Comparison of ENCODE assay signal across 9 cellular contexts in the genomic region with DNA sequence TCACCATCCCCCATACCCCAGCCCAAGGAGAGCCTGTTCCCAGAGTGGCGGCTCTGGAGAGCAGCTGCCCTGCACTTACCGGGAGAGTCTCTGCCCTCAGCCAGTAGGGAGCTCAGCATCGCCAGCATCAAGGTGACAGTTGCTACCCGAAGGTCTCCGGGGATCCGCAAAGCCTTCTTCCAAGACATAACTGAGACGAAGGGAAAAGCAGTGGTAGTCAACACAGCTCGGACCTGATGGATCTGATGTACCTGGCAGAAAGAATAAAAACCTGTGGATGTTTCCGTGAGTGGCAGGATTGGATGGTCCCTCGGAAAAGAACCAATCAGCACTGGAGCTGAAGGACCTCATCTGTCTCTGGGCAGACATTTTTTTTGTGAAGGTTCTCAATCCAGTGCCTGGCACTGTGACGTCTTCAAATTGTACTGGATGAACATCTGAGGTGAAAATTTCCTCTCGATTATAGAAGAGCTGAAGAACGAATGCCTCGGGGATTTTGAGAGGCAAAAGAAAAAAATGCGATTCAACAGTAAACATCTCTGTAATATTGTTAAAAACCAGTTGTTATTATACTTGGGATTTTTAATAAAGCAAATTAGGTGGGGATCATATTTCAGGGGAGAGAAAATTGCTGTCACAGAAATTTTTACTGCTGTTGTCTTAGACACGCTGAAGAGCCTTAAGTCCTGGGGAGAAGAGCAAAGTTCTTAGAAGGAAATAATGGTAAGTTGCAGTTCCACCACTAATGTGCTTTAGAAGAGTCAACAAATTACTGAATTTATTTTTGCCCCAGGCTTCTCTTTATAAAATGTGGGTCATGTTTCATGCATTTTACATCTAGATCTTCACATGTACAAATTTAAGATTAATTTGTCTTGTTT. TPM values are rescaled to one million over a fixed set of nuclear protein-coding genes. Genes with fewer than 3 reads are reported as not detected.
A peak's percentile ranks its signal among the peaks of the same experiment; 100 is the strongest.
DNase-seq lines count a peak whose midpoint lies in the region; ATAC-seq and TF ChIP-seq lines count a peak whose summit lies in the region.
"Had no signal": no experiment of that assay in that cellular context is flagged by ENCODE, and none has a peak within 500 bp of the region (broad histone marks: within the 10 kb centered on the region; RNA-seq: fewer than 3 reads in every experiment).

A gene (minus strand): TSS at position 238 of the 881 bp plus-strand sequence. CDS start 50 bp downstream, at position 188.

- DNase-seq in GM03348 (ENCODE audit: low spot score) (peak; percentile 43), IMR-90 (no peak), NCI-H524 treated with DMSO at 0.1 percent for 48 hours (lab: John Stamatoyannopoulos, UW) (no peak)
- DNase-seq in activated CD4-positive, alpha-beta T cell treated with anti-CD3 and anti-CD28 coated beads for 48 hours: peak; percentile 58
- DNase-seq in effector memory CD8-positive, alpha-beta T cell: peak; percentile 51 to 81 (median 55)

- H3K36me3 ChIP-seq in IMR-90 (ENCODE audit: control insufficient read depth, insufficient read depth, low read length): no peaks in the 10 kb centered on the region
- H3K36me3 ChIP-seq in mucosa of rectum (ENCODE audit: control insufficient read depth in 2 of 2, insufficient read depth in 2 of 2, low read length in 2 of 2): no peaks in the 10 kb centered on the region
- no peaks in the 10 kb centered on the region for H3K36me3 ChIP-seq in urinary bladder (ENCODE audit: insufficient read depth)
- H3K36me3 ChIP-seq: tibial artery had no signal

- dilution Hi-C loops in IMR-90 (cut with HindIII; ENCODE audit: low sequenced_read_pairs, unreplicated experiment): no loop called here

- no TSS peak for BruUV-seq in IMR-90 (replicated peaks; lab: Mats Ljungman, UMichigan)

- no peak within 1 kb of the TSS for H2BK5ac ChIP-seq in IMR-90 (ENCODE audit: low read depth, low read length, poor library complexity, severe bottlenecking)

- H3K9me3 ChIP-seq in IMR-90 (ENCODE audit: control insufficient read depth, insufficient read depth, low read length) (no peaks in the 10 kb centered on the region), mucosa of rectum (ENCODE audit: control insufficient read depth in 2 of 2, low read length in 2 of 2) (no peaks in the 10 kb centered on the region)
- H3K9me3 ChIP-seq: tibial artery had no signal

- no peak within 1 kb of the TSS for H2BK20ac ChIP-seq in IMR-90 (ENCODE audit: low read depth, low read length)

- no peak within 1 kb of the TSS for H3K14ac ChIP-seq in IMR-90 (replicated peaks; ENCODE audit: low read depth, low read length)

- ATAC-seq in GM21367 (IDR thresholded peaks at IDR 0.05; ENCODE audit: unreplicated experiment): peak; percentile 64
- ATAC-seq in IMR-90 (ENCODE audit: low read depth): no peak
- peak; percentile 66 for ATAC-seq in effector memory CD8-positive, alpha-beta T cell (replicated peaks)

- intact Hi-C loops in IMR-90 (cut with micrococcal nuclease): loop anchor here (10.0 kb wide), 1 partner anchor 198 kb away; no protein-coding TSS in a partner anchor

- H4K8ac ChIP-seq in IMR-90 (ENCODE audit: low read depth in 2 of 2, low read length in 2 of 2): no peak within 1 kb of the TSS

- H3K9me1 ChIP-seq in IMR-90 (ENCODE audit: insufficient read depth, low read length): no peaks in the 10 kb centered on the region

- no peak within 1 kb of the TSS for H2AK5ac ChIP-seq in IMR-90 (ENCODE audit: low read depth, low read length)

- in situ Hi-C loops in IMR-90 (cut with MboI; ENCODE audit: low sequenced_read_pairs): no loop called here

- no peak within 1 kb of the TSS for H2AK9ac ChIP-seq in IMR-90 (replicated peaks; ENCODE audit: low read depth, low read length, poor library complexity)

- peaks cover 30 to 57% of the 10 kb centered on the region in 2 donors for H3K4me1 Mint-ChIP-seq in effector memory CD8-positive, alpha-beta T cell (ENCODE audit: low read depth in 2 of 2)

- no peak within 1 kb of the TSS for H2AFZ ChIP-seq in IMR-90 (replicated peaks; ENCODE audit: low read length, poor library complexity)

- no peak within 1 kb of the TSS for H3K23ac ChIP-seq in IMR-90 (ENCODE audit: low read depth, low read length)

- peak within 1 kb of the TSS; percentile 86 to 90 for H3K4me3 Mint-ChIP-seq in effector memory CD8-positive, alpha-beta T cell

- H4K91ac ChIP-seq in IMR-90 (ENCODE audit: insufficient read depth, low read depth, low read length): no peak within 1 kb of the TSS

- H3K4me2 ChIP-seq in IMR-90 (ENCODE audit: low read depth, low read length): no peak within 1 kb of the TSS

- H3K27me3 ChIP-seq in IMR-90 (ENCODE audit: control insufficient read depth, insufficient read depth, low read length) (no peaks in the 10 kb centered on the region), mucosa of rectum (ENCODE audit: control insufficient read depth in 2 of 2, insufficient read depth in 2 of 2, low read length in 2 of 2) (peaks cover 0 to 13% of the 10 kb centered on the region in 2 donors)
- H3K27me3 ChIP-seq: tibial artery had no signal

- no peak within 1 kb of the TSS for H4K5ac ChIP-seq in IMR-90 (ENCODE audit: low read depth, low read length)

- 10% methylated on average over 2 of the region's 16 CpGs; no CpG with 5 or more reads in 1 of the 2 experiments for WGBS in IMR-90 (ENCODE audit: extremely low coverage in 2 of 2, insufficient read length in 1 of 2), 2 experiments
- WGBS in urinary bladder: 22% methylated on average over 16 of the region's 16 CpGs

- H3K4me3 ChIP-seq in IMR-90 (ENCODE audit: insufficient read depth, low read depth, low read length): no peak within 1 kb of the TSS
- H3K4me3 ChIP-seq in mucosa of rectum (ENCODE audit: low read length in 2 of 2): peak within 1 kb of the TSS; percentile 52 to 57
- H3K4me3 ChIP-seq in urinary bladder (ENCODE audit: low read depth, low read length): peak within 1 kb of the TSS; percentile 8
- H3K4me3 ChIP-seq: tibial artery had no signal

- no peak within 1 kb of the TSS for H2BK15ac ChIP-seq in IMR-90 (ENCODE audit: low read depth, low read length)

- H3K36me3 Mint-ChIP-seq in effector memory CD8-positive, alpha-beta T cell (ENCODE audit: insufficient read depth): peaks cover 36% of the 10 kb centered on the region

- peaks cover 0 to 12% of the 10 kb centered on the region in 2 donors for H3K27me3 Mint-ChIP-seq in effector memory CD8-positive, alpha-beta T cell

- H3K18ac ChIP-seq in IMR-90 (ENCODE audit: low read depth, low read length): no peak within 1 kb of the TSS

- no peak for TF ChIP-seq CTCF in IMR-90 (conservative IDR thresholded peaks at IDR 0.05; ENCODE audit: low read depth, low read length)

- H3K4ac ChIP-seq in IMR-90 (ENCODE audit: low read depth, low read length): no peak within 1 kb of the TSS

- H3K9ac ChIP-seq in IMR-90 (ENCODE audit: low read depth, low read length) (no peak within 1 kb of the TSS), mucosa of rectum (ENCODE audit: low read depth in 1 of 2, low read length in 2 of 2) (peak within 1 kb of the TSS in 1 of 2 donors; percentile 48)

- no peak for TF ChIP-seq RAD21 in IMR-90 (IDR thresholded peaks at IDR 0.05; ENCODE audit: low read length)

- no peak within 1 kb of the TSS for H2BK120ac ChIP-seq in IMR-90 (ENCODE audit: low read depth, low read length)

- CTCF ChIA-PET in IMR-90 (lab: Yijun Ruan, JAX): no interaction called here

- no peak for TF ChIP-seq POLR2A in IMR-90 (IDR thresholded peaks at IDR 0.05; ENCODE audit: low read depth, low read length)

- no peak within 1 kb of the TSS for H3K56ac ChIP-seq in IMR-90 (ENCODE audit: extremely low read depth, insufficient read depth, low read length)

- POLR2A ChIA-PET in IMR-90 (lab: Charles Lee; ENCODE audit: unreplicated experiment): no interaction called here

- no peak within 1 kb of the TSS for H3K27ac ChIP-seq in IMR-90 (ENCODE audit: insufficient read depth, low read length)
- peak within 1 kb of the TSS; percentile 63 to 70 for H3K27ac ChIP-seq in mucosa of rectum (ENCODE audit: low read depth in 2 of 2, low read length in 2 of 2)
- peak within 1 kb of the TSS; percentile 23 for H3K27ac ChIP-seq in urinary bladder (ENCODE audit: low read depth)
- H3K27ac ChIP-seq: tibial artery had no signal

- no peaks in the 10 kb centered on the region for H3K9me3 Mint-ChIP-seq in effector memory CD8-positive, alpha-beta T cell

- H3K79me1 ChIP-seq in IMR-90 (ENCODE audit: low read depth in 1 of 2, low read length in 2 of 2): no peaks in the 10 kb centered on the region

- no peaks in the 10 kb centered on the region for H4K20me1 ChIP-seq in IMR-90 (ENCODE audit: insufficient read depth, low read length)

- no peaks in the 10 kb centered on the region for H3K4me1 ChIP-seq in IMR-90 (ENCODE audit: control insufficient read depth, insufficient read depth, low read length)
- no peaks in the 10 kb centered on the region for H3K4me1 ChIP-seq in mucosa of rectum (ENCODE audit: control insufficient read depth in 2 of 2, insufficient read depth in 2 of 2, low read length in 2 of 2)
- no peaks in the 10 kb centered on the region for H3K4me1 ChIP-seq in urinary bladder (ENCODE audit: insufficient read depth)
- H3K4me1 ChIP-seq: tibial artery had no signal

- H3K27ac Mint-ChIP-seq in effector memory CD8-positive, alpha-beta T cell: peak within 1 kb of the TSS; percentile 85 to 93

TF ChIP-seq in IMR-90, 13 proteins besides CTCF, POLR2A, EP300 and RAD21:
- TF ChIP-seq MXI1 (IDR thresholded peaks at IDR 0.05; ENCODE audit: borderline replicate concordance, low read depth, low read length): no peak
- no peak for TF ChIP-seq SMC3 (IDR thresholded peaks at IDR 0.05; ENCODE audit: low read depth, low read length)
- peak; percentile 80 for TF ChIP-seq RFX5 (IDR thresholded peaks at IDR 0.05; ENCODE audit: low read depth, low read length)
- TF ChIP-seq CEBPB (IDR thresholded peaks at IDR 0.05; ENCODE audit: low read depth, low read length): no peak

RNA-seq across cellular contexts. Expression of the gene that starts here (rescaled TPM):
- not detected in 2 replicates for total RNA-seq in IMR-90 (2012; rRNA removed)
- not detected in 2 replicates for polyA plus RNA-seq in IMR-90 (2012; rRNA removed)
- not detected in 2 replicates for polyA plus RNA-seq in IMR-90 (2012; cell fraction: cytosol; rRNA removed)
- not detected in 2 replicates for polyA plus RNA-seq in IMR-90 (2012; cell fraction: nucleus; rRNA removed; ENCODE audit: low replicate concordance)
- total RNA-seq in urinary bladder: 4.0 TPM
- 36.1 TPM for polyA plus RNA-seq in urinary bladder

Comparison
In these comparisons a context has a peak if more than half of its experiments do, and no peak if none do; other contexts are left out.
1. RNA of the gene that starts here (polyA plus RNA-seq): 36.1 TPM in urinary bladder (single experiment); not detected in IMR-90; every median in the first group is over 10 times any median in the second.
2. DNase-seq: peak in GM03348 (single experiment), activated CD4-positive, alpha-beta T cell treated with anti-CD3 and anti-CD28 coated beads for 48 hours (single experiment) and effector memory CD8-positive, alpha-beta T cell (3 of 3); none in IMR-90 (single experiment) and NCI-H524 treated with DMSO at 0.1 percent for 48 hours (single experiment).